Comparison of ENCODE assay signal across 12 cellular contexts in genomic region chr6:153790048-153790447, GRCh38.
DNase-seq lines count a peak whose midpoint lies in the region; ATAC-seq and TF ChIP-seq lines count a peak whose summit lies in the region.
"Had no signal": no experiment of that assay in that cellular context is flagged by ENCODE, and none has a peak within 500 bp of the region (broad histone marks: within the 10 kb centered on the region; RNA-seq: fewer than 3 reads in every experiment).

No MANE protein-coding gene starts in this region.

- H3K9me3 Mint-ChIP-seq in activated T-helper 2 cell treated with anti-CD3 and anti-CD28 coated beads, Interferon-gamma antibody, Interleukin-2, Interleukin-4, amounts not matched to agents 10 μg/mL and 5 μg/mL and 100 μg/mL, durations not matched to agents 14 hours and 24 hours and 36 hours, result no peaks in the 10 kb centered on the region

- no peaks in the 10 kb centered on the region for H3K27me3 Mint-ChIP-seq in activated T-helper 2 cell treated with anti-CD3 and anti-CD28 coated beads, Interferon-gamma antibody, Interleukin-2, Interleukin-4, amounts not matched to agents 10 μg/mL and 5 μg/mL and 100 μg/mL, durations not matched to agents 14 hours and 24 hours and 36 hours (ENCODE audit: low read depth)
- H3K27me3 Mint-ChIP-seq: activated CD8-positive, alpha-beta T cell treated with anti-CD3 and anti-CD28 coated beads for 36 hours; dendritic cell treated with granulocyte-macrophage colony-stimulating factor and Interleukin-4, amounts not matched to agents 40 ng/mL and 50 ng/mL, for 4 days had no signal

- no peak overlapping the region for H3K27ac Mint-ChIP-seq in activated T-helper 2 cell treated with anti-CD3 and anti-CD28 coated beads, Interferon-gamma antibody, Interleukin-2, Interleukin-4, amounts not matched to agents 10 μg/mL and 5 μg/mL and 100 μg/mL, durations not matched to agents 14 hours and 24 hours and 36 hours
- H3K27ac Mint-ChIP-seq: activated CD8-positive, alpha-beta T cell treated with anti-CD3 and anti-CD28 coated beads for 36 hours; dendritic cell treated with granulocyte-macrophage colony-stimulating factor and Interleukin-4, amounts not matched to agents 40 ng/mL and 50 ng/mL, for 4 days had no signal

- no peaks in the 10 kb centered on the region for H3K4me1 Mint-ChIP-seq in activated T-helper 2 cell treated with anti-CD3 and anti-CD28 coated beads, Interferon-gamma antibody, Interleukin-2, Interleukin-4, amounts not matched to agents 10 μg/mL and 5 μg/mL and 100 μg/mL, durations not matched to agents 14 hours and 24 hours and 36 hours (ENCODE audit: low read depth)

- intact Hi-C loops in activated T-helper 2 cell treated with anti-CD3 and anti-CD28 coated beads, Interferon-gamma antibody, Interleukin-2, Interleukin-4, amounts not matched to agents 10 μg/mL and 5 μg/mL and 100 μg/mL, durations not matched to agents 14 hours and 24 hours and 36 hours (cut with micrococcal nuclease), result no loop called here

- no peak for TF ChIP-seq CTCF in AG10803 (conservative IDR thresholded peaks at IDR 0.05; ENCODE audit: low read length)
- peak; percentile 37 for TF ChIP-seq CTCF in astrocyte of the spinal cord (IDR thresholded peaks at IDR 0.05; ENCODE audit: low read depth, low read length)

- DNase-seq in AG10803 (ENCODE audit: low read depth) (peak; percentile 8), HT1080 (ENCODE audit: low read depth) (peak; percentile 92), astrocyte of the spinal cord (ENCODE audit: low read depth, low spot score) (peak; percentile 92), kidney tubule cell (ENCODE audit: low spot score) (peak; percentile 93), NCI-H2196 treated with DMSO at 0.1 percent for 48 hours (lab: John Stamatoyannopoulos, UW; ENCODE audit: unreplicated experiment) (no peak)
- no peak for DNase-seq in central memory CD4-positive, alpha-beta T cell
- no peak for DNase-seq in activated T-helper 2 cell treated with anti-CD3 and anti-CD28 coated beads, Interferon-gamma antibody, Interleukin-2, Interleukin-4, amounts not matched to agents 10 μg/mL and 5 μg/mL and 100 μg/mL, durations not matched to agents 14 hours and 24 hours and 36 hours (ENCODE audit: low spot score)
- DNase-seq: activated CD8-positive, alpha-beta T cell treated with anti-CD3 and anti-CD28 coated beads for 36 hours; COR-L47; NCI-H345 had no signal

- H3K4me3 Mint-ChIP-seq in activated T-helper 2 cell treated with anti-CD3 and anti-CD28 coated beads, Interferon-gamma antibody, Interleukin-2, Interleukin-4, amounts not matched to agents 10 μg/mL and 5 μg/mL and 100 μg/mL, durations not matched to agents 14 hours and 24 hours and 36 hours (ENCODE audit: low read depth), result no peak overlapping the region
- H3K4me3 Mint-ChIP-seq: activated CD8-positive, alpha-beta T cell treated with anti-CD3 and anti-CD28 coated beads for 36 hours; dendritic cell treated with granulocyte-macrophage colony-stimulating factor and Interleukin-4, amounts not matched to agents 40 ng/mL and 50 ng/mL, for 4 days had no signal

- no peak for ATAC-seq in HG02885 (IDR thresholded peaks at IDR 0.05; ENCODE audit: poor library complexity, unreplicated experiment)
- ATAC-seq: activated CD8-positive, alpha-beta T cell treated with anti-CD3 and anti-CD28 coated beads for 36 hours had no signal

- in situ Hi-C loops in astrocyte of the spinal cord (cut with HindIII; ENCODE audit: low sequenced_read_pairs), result no loop called here

- H3K4me3 ChIP-seq in AG10803 (ENCODE audit: low read length), result no peak overlapping the region
- no peak overlapping the region for H3K4me3 ChIP-seq in astrocyte of the spinal cord (ENCODE audit: low read depth, low read length)

- H3K36me3 Mint-ChIP-seq in activated T-helper 2 cell treated with anti-CD3 and anti-CD28 coated beads, Interferon-gamma antibody, Interleukin-2, Interleukin-4, amounts not matched to agents 10 μg/mL and 5 μg/mL and 100 μg/mL, durations not matched to agents 14 hours and 24 hours and 36 hours (ENCODE audit: low read depth), result no peaks in the 10 kb centered on the region

Comparison
In these comparisons a context has a peak if more than half of its experiments do, and no peak if none do; other contexts are left out.
1. DNase-seq: peak in AG10803 (single experiment), HT1080 (single experiment), astrocyte of the spinal cord (single experiment) and kidney tubule cell (single experiment); none in central memory CD4-positive, alpha-beta T cell (single experiment), activated T-helper 2 cell treated with anti-CD3 and anti-CD28 coated beads, Interferon-gamma antibody, Interleukin-2, Interleukin-4, amounts not matched to agents 10 μg/mL and 5 μg/mL and 100 μg/mL, durations not matched to agents 14 hours and 24 hours and 36 hours (single experiment) and NCI-H2196 treated with DMSO at 0.1 percent for 48 hours (single experiment).